In the genomic region with DNA sequence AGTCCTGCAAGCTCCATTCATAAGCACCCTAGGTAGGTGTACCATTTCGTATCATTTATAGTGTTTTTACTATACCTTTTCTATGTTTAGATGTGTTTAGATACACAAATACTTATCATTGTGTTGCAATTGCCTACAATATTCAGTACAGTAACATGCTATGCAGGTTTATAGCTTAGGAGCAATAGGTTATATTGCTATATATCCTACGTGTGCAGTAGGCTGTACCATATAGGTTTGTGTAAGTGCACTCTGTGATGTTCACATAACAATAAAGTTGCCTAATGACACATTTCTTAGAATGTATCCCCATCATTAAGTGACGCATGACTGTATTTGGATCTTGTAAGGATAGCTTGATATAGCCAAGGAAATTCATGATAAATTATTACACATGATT, we compare ENCODE assay signal across 21 cellular contexts.
DNase-seq lines count a peak whose midpoint lies in the region; ATAC-seq and TF ChIP-seq lines count a peak whose summit lies in the region.
"Had no signal": no experiment of that assay in that cellular context is flagged by ENCODE, and none has a peak within 500 bp of the region (broad histone marks: within the 10 kb centered on the region; RNA-seq: fewer than 3 reads in every experiment).

No MANE protein-coding gene starts in this region.

- H3K9me3 Mint-ChIP-seq in glutamatergic neuron (ENCODE audit: unreplicated experiment): no peaks in the 10 kb centered on the region
- H3K9me3 Mint-ChIP-seq in activated CD4-positive, alpha-beta memory T cell treated with anti-CD3 and anti-CD28 coated beads for 36 hours: no peaks in the 10 kb centered on the region
- H3K9me3 Mint-ChIP-seq: CD4-positive, alpha-beta T cell; CD8-positive, alpha-beta T cell had no signal

- CTCF ChIA-PET in activated CD4-positive, alpha-beta memory T cell treated with anti-CD3 and anti-CD28 coated beads for 36 hours (lab: Charles Lee): no interaction called here

- no peaks in the 10 kb centered on the region for H3K9me3 ChIP-seq in mucosa of descending colon
- H3K9me3 ChIP-seq: A549; BLaER1 treated with 17β-estradiol and CSF1 and Interleukin-3, amounts not matched to agents 10 nM and 100 nM; Caco-2 had no signal

- no peaks in the 10 kb centered on the region for H3K4me1 ChIP-seq in mucosa of descending colon (ENCODE audit: low read depth)
- H3K4me1 ChIP-seq: A549; BLaER1 treated with 17β-estradiol and CSF1 and Interleukin-3, amounts not matched to agents 10 nM and 100 nM; Caco-2 had no signal

- ATAC-seq in mucosa of descending colon (peak; percentile 67), GM19467 (IDR thresholded peaks at IDR 0.05; ENCODE audit: unreplicated experiment) (no peak)
- ATAC-seq: A549; CD8-positive, alpha-beta T cell; GM12878 had no signal

- H3K36me3 Mint-ChIP-seq in glutamatergic neuron (ENCODE audit: unreplicated experiment): no peaks in the 10 kb centered on the region
- no peaks in the 10 kb centered on the region for H3K36me3 Mint-ChIP-seq in activated CD4-positive, alpha-beta memory T cell treated with anti-CD3 and anti-CD28 coated beads for 36 hours
- H3K36me3 Mint-ChIP-seq: CD8-positive, alpha-beta T cell had no signal

- DNase-seq in NCI-H1694 treated with DMSO at 0.1 percent for 48 hours (lab: John Stamatoyannopoulos, UW) (peak; percentile 23), NCI-H1694 (lab: John Stamatoyannopoulos, UW) (no peak), glutamatergic neuron (no peak), mucosa of descending colon (no peak)
- no peak for DNase-seq in activated CD4-positive, alpha-beta memory T cell treated with anti-CD3 and anti-CD28 coated beads for 36 hours
- DNase-seq: AML-193; Caco-2; Calu3; CD4-positive, alpha-beta T cell; CD8-positive, alpha-beta T cell; DMS153; DMS53; DMS79; DND-41; EL; GDM1 had no signal

- peak overlapping the region; percentile 86 for H3K27ac Mint-ChIP-seq in glutamatergic neuron (ENCODE audit: unreplicated experiment)
- no peak overlapping the region for H3K27ac Mint-ChIP-seq in activated CD4-positive, alpha-beta memory T cell treated with anti-CD3 and anti-CD28 coated beads for 36 hours
- H3K27ac Mint-ChIP-seq: B cell; CD4-positive, alpha-beta T cell; CD8-positive, alpha-beta T cell had no signal

- TF ChIP-seq CTCF in glutamatergic neuron (IDR thresholded peaks at IDR 0.05; ENCODE audit: partially characterized antibody, unreplicated experiment) (no peak), mucosa of descending colon (IDR thresholded peaks at IDR 0.05) (no peak)

- peaks cover 10% of the 10 kb centered on the region for H3K4me1 Mint-ChIP-seq in glutamatergic neuron (ENCODE audit: low read depth, unreplicated experiment)
- no peaks in the 10 kb centered on the region for H3K4me1 Mint-ChIP-seq in activated CD4-positive, alpha-beta memory T cell treated with anti-CD3 and anti-CD28 coated beads for 36 hours (ENCODE audit: low read depth)
- H3K4me1 Mint-ChIP-seq: B cell had no signal

- no peaks in the 10 kb centered on the region for H3K36me3 ChIP-seq in mucosa of descending colon (ENCODE audit: low read depth)
- H3K36me3 ChIP-seq: BLaER1 treated with 17β-estradiol and CSF1 and Interleukin-3, amounts not matched to agents 10 nM and 100 nM had no signal

- POLR2A ChIA-PET in activated CD4-positive, alpha-beta memory T cell treated with anti-CD3 and anti-CD28 coated beads for 36 hours (lab: Charles Lee): no interaction called here

- no peak overlapping the region for H3K4me3 Mint-ChIP-seq in glutamatergic neuron (ENCODE audit: unreplicated experiment)
- H3K4me3 Mint-ChIP-seq in activated CD4-positive, alpha-beta memory T cell treated with anti-CD3 and anti-CD28 coated beads for 36 hours: no peak overlapping the region
- H3K4me3 Mint-ChIP-seq: B cell; CD4-positive, alpha-beta T cell; CD8-positive, alpha-beta T cell had no signal

- intact Hi-C loops in mucosa of descending colon (cut with DNase I, micrococcal nuclease): no loop called here
- intact Hi-C loops in activated CD4-positive, alpha-beta memory T cell treated with anti-CD3 and anti-CD28 coated beads for 36 hours (cut with micrococcal nuclease): no loop called here

- H3K4me3 ChIP-seq in mucosa of descending colon: no peak overlapping the region
- H3K4me3 ChIP-seq: A549; BLaER1 treated with 17β-estradiol and CSF1 and Interleukin-3, amounts not matched to agents 10 nM and 100 nM; GM12878 had no signal

- no peaks in the 10 kb centered on the region for H3K27me3 Mint-ChIP-seq in glutamatergic neuron (ENCODE audit: unreplicated experiment)
- no peaks in the 10 kb centered on the region for H3K27me3 Mint-ChIP-seq in activated CD4-positive, alpha-beta memory T cell treated with anti-CD3 and anti-CD28 coated beads for 36 hours
- H3K27me3 Mint-ChIP-seq: B cell; CD4-positive, alpha-beta T cell had no signal
